ENCODE assay signal across 34 cellular contexts in the genomic region with DNA sequence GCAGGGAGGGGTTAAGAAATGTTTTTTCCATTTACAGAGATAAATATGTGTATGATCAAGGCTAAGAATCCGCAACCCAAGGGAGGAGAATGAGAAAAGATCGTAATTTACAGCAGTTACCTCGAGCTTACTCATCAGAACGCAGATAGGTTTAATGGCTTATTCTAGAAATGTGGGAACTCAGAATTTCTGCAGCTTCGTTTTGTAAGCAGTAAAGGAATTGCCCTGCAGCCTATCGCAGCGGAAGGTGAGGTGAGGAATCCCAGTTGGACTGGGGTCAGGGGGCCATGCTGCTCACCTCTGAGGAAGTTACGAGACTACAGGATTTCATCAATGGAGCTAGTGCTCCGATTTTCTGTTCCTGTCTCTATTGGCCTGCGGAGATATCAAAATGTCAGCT.
"Had no signal": no experiment of that assay in that cellular context is flagged by ENCODE, and none has a peak within 500 bp of the region (broad histone marks: within the 10 kb centered on the region; RNA-seq: fewer than 3 reads in every experiment).

No MANE protein-coding gene starts in this region.

- H3K27ac ChIP-seq: adrenal gland, ascending aorta, body of pancreas, brain microvascular endothelial cell, breast epithelium, cardiac muscle cell had no signal

- FAIRE-seq: astrocyte, bronchial epithelial cell had no signal

- H3K36me3 ChIP-seq: adrenal gland, ascending aorta, brain microvascular endothelial cell, breast epithelium, cardiac muscle cell had no signal

- ATAC-seq: activated naive CD4-positive, alpha-beta T cell treated with anti-CD3 and anti-CD28 coated beads, Interleukin-2, amount 50 U/mL, for 72 hours; activated naive CD8-positive, alpha-beta T cell treated with anti-CD3 and anti-CD28 coated beads, Interleukin-2, amount 50 U/mL, for 24 hours; activated T-cell treated with anti-CD3 and anti-CD28 coated beads, Interleukin-2, amount 50 U/mL, for 4 hours; activated T-cell treated with anti-CD3 and anti-CD28 coated beads, Interleukin-2, amount 50 U/mL, for 72 hours; activated T-helper 17 cell treated with anti-CD3 and anti-CD28 coated beads, Interleukin-2, amount 50 U/mL, for 72 hours; body of pancreas had no signal

- DNase-seq: activated effector memory CD4-positive, alpha-beta T cell treated with anti-CD3 and anti-CD28 coated beads, Interleukin-2, amount 50 U/mL, for 16 hours; activated effector memory CD4-positive, alpha-beta T cell treated with Interleukin-2 at 50 U/mL for 16 hours; activated gamma-delta T cell; activated gamma-delta T cell treated with Interleukin-2 at 50 U/mL for 16 hours; activated naive CD4-positive, alpha-beta T cell; activated naive CD4-positive, alpha-beta T cell treated with anti-CD3 and anti-CD28 coated beads for 36 hours; activated naive CD4-positive, alpha-beta T cell treated with anti-CD3 and anti-CD28 coated beads, Interleukin-2, amount 10 ng/mL, durations not matched to agents 7 days and 5 days; activated naive CD4-positive, alpha-beta T cell treated with anti-CD3 and anti-CD28 coated beads, Interleukin-2, amount 50 U/mL, for 16 hours; activated naive CD4-positive, alpha-beta T cell treated with Interleukin-2 at 50 U/mL for 16 hours; activated naive CD8-positive, alpha-beta T cell treated with anti-CD3 and anti-CD28 coated beads for 36 hours; activated naive CD8-positive, alpha-beta T cell treated with anti-CD3 and anti-CD28 coated beads, Interleukin-2, amount 10 ng/mL, durations not matched to agents 7 days and 5 days; activated naive CD8-positive, alpha-beta T cell treated with anti-CD3 and anti-CD28 coated beads, Interleukin-2, amount 50 U/mL, for 24 hours; activated T-cell treated with anti-CD3 and anti-CD28 coated beads, Interleukin-2, amount 50 U/mL, for 1 hour; activated T-cell treated with anti-CD3 and anti-CD28 coated beads, Interleukin-2, amount 50 U/mL, for 24 hours; activated T-cell treated with anti-CD3 and anti-CD28 coated beads, Interleukin-2, amount 50 U/mL, for 4 hours; activated T-cell treated with anti-CD3 and anti-CD28 coated beads, Interleukin-2, amount 50 U/mL, for 48 hours; activated T-cell treated with anti-CD3 and anti-CD28 coated beads, Interleukin-2, amount 50 U/mL, for 72 hours; adrenal gland; amniotic stem cell; amygdala; anterior cingulate cortex; aorta; body of pancreas; brain microvascular endothelial cell; caudate nucleus; central memory CD4-positive, alpha-beta T cell; cerebellar nuclear complex had no signal

- H3K4me1 ChIP-seq: adrenal gland, ascending aorta, body of pancreas, breast epithelium had no signal

- H3K27me3 ChIP-seq: adrenal gland, ascending aorta, body of pancreas, brain microvascular endothelial cell, breast epithelium, cardiac muscle cell had no signal

- H3K9me3 ChIP-seq: adrenal gland, ascending aorta, body of pancreas, breast epithelium had no signal

- H3K4me3 ChIP-seq: adrenal gland, ascending aorta, body of pancreas, breast epithelium, cardiac muscle cell had no signal
